15 cellular contexts compared by ENCODE assay signal in the genomic region with DNA sequence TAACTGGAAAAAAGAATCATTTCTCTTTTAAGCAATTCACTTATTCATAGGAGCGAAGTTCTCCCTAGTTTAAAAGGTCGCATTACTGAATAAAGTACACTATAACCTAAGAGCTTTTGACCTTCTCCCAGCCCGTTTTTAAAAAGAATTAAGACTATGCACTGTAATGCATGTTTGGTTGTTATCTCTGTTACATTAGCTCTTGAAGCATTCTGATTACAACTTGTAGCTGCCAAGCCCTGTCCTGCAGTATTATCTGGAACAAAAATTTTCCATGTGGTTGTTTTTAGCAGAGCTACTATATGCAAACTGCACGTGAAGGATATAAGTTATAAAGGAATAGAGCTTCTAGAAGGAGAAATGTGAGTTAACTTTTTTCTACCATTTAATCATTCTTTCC. TPM values are rescaled to one million over a fixed set of nuclear protein-coding genes. Genes with fewer than 3 reads are reported as not detected.
A peak's percentile ranks its signal among the peaks of the same experiment; 100 is the strongest.
DNase-seq lines count a peak whose midpoint lies in the region; ATAC-seq and TF ChIP-seq lines count a peak whose summit lies in the region.
"Had no signal": no experiment of that assay in that cellular context is flagged by ENCODE, and none has a peak within 500 bp of the region (broad histone marks: within the 10 kb centered on the region; RNA-seq: fewer than 3 reads in every experiment).

No MANE protein-coding gene starts in this region.

- peaks cover 14 to 32% of the 10 kb centered on the region in 2 donors for H3K4me1 ChIP-seq in ascending aorta
- H3K4me1 ChIP-seq in heart left ventricle: peaks cover 3 to 70% (median 42%) of the 10 kb centered on the region in 12 donors
- peaks cover 21% of the 10 kb centered on the region for H3K4me1 ChIP-seq in psoas muscle
- H3K4me1 ChIP-seq in BE2C: no peaks in the 10 kb centered on the region
- H3K4me1 ChIP-seq in esophagus muscularis mucosa: peaks cover 21 to 54% (median 35%) of the 10 kb centered on the region in 4 donors

- TF ChIP-seq POLR2A in heart left ventricle (IDR thresholded peaks at IDR 0.05): no peak
- TF ChIP-seq POLR2A in esophagus muscularis mucosa (IDR thresholded peaks at IDR 0.05; ENCODE audit: low read depth): no peak

- intact Hi-C loops in ascending aorta (cut with DNase I): loop anchor here (1.0 kb wide), 1 partner anchor 7 kb away; no protein-coding TSS in a partner anchor
- intact Hi-C loops in heart left ventricle (cut with DNase I): loop anchor here in 2 of 10 donors (5.0 to 10.0 kb wide), 2 partner anchors 38 to 50 kb away; no protein-coding TSS in a partner anchor
- intact Hi-C loops in psoas muscle (cut with DNase I): no loop called here
- intact Hi-C loops in esophagus muscularis mucosa (cut with DNase I): loop anchor here (5.0 kb wide), 1 partner anchor 33 kb away; no protein-coding TSS in a partner anchor

- CTCF ChIA-PET in activated CD4-positive, alpha-beta memory T cell treated with anti-CD3 and anti-CD28 coated beads, Interleukin-2, amount 10 ng/mL, durations not matched to agents 7 days and 5 days (lab: Charles Lee): no interaction called here

- no peaks in the 10 kb centered on the region for H3K27me3 ChIP-seq in ascending aorta
- H3K27me3 ChIP-seq in heart left ventricle: no peaks in the 10 kb centered on the region
- H3K27me3 ChIP-seq in psoas muscle (ENCODE audit: insufficient read depth in 3 of 3, low read length in 2 of 3): no peaks in the 10 kb centered on the region
- H3K27me3 ChIP-seq in BE2C: no peaks in the 10 kb centered on the region
- no peaks in the 10 kb centered on the region for H3K27me3 ChIP-seq in esophagus muscularis mucosa
- H3K27me3 ChIP-seq: ovary had no signal

- no peak overlapping the region for H3K4me3 Mint-ChIP-seq in activated CD4-positive, alpha-beta memory T cell treated with anti-CD3 and anti-CD28 coated beads, Interleukin-2, amount 10 ng/mL, durations not matched to agents 7 days and 5 days
- H3K4me3 Mint-ChIP-seq: activated CD4-positive, alpha-beta memory T cell treated with anti-CD3 and anti-CD28 coated beads for 36 hours; activated T-helper 1 cell treated with anti-CD3 and anti-CD28 coated beads, Interleukin-12 subunit alpha, Interleukin-12 subunit beta, Interleukin-2, Interleukin-4 antibody, amounts not matched to agents 30 ng/mL and 10 ng/mL and 1 ng/mL, durations not matched to agents 14 hours and 24 hours and 36 hours; stimulated activated naive CD8-positive, alpha-beta T cell treated with anti-CD3 and anti-CD28 coated beads, Interleukin-15, Interleukin-2, amounts not matched to agents 100 ng/mL and 50 ng/mL, for 24 hours had no signal

- H3K27ac ChIP-seq in ascending aorta (no peak overlapping the region), heart left ventricle (peak overlapping the region in 4 of 12 donors; percentile 52 to 70 (median 68)), psoas muscle (peak overlapping the region; percentile 68), esophagus muscularis mucosa (replicated peaks in 1 of 4) (peak overlapping the region in 2 of 4 donors; percentile 59 to 65)

- peak in 43 of 76 experiments; percentile 2 to 81 (median 54) for DNase-seq in HUDEP-2 (lab: John Stamatoyannopoulos, UW; ENCODE audit: unreplicated experiment in 76 of 76)
- no peak for DNase-seq in ascending aorta (ENCODE audit: low spot score in 2 of 2)
- DNase-seq in heart left ventricle: no peak
- DNase-seq in psoas muscle: no peak
- no peak for DNase-seq in BE2C
- DNase-seq in activated CD4-positive, alpha-beta memory T cell treated with anti-CD3 and anti-CD28 coated beads, Interleukin-2, amount 10 ng/mL, durations not matched to agents 7 days and 5 days: no peak
- DNase-seq in activated T-cell treated with anti-CD3 and anti-CD28 coated beads, Interleukin-2, amount 50 U/mL, for 1 hour: no peak
- DNase-seq in esophagus muscularis mucosa (ENCODE audit: extremely low spot score): no peak
- DNase-seq: activated CD4-positive, alpha-beta memory T cell treated with anti-CD3 and anti-CD28 coated beads for 36 hours; NCI-H1092; NCI-H2171; ovary; T1000 had no signal

- H3K9me3 ChIP-seq in ascending aorta (no peaks in the 10 kb centered on the region), heart left ventricle (no peaks in the 10 kb centered on the region), psoas muscle (no peaks in the 10 kb centered on the region), BE2C (no peaks in the 10 kb centered on the region), esophagus muscularis mucosa (no peaks in the 10 kb centered on the region)
- H3K9me3 ChIP-seq: ovary had no signal

- WGBS in heart left ventricle, 4 donors: 27 to 39% (median 37%) methylated on average over 4 of the region's 4 CpGs
- 34 to 50% (median 39%) methylated on average over 4 of the region's 4 CpGs for WGBS in psoas muscle, 3 donors
- 48% methylated on average over 4 of the region's 4 CpGs for WGBS in esophagus muscularis mucosa

- TF ChIP-seq EP300 in esophagus muscularis mucosa (IDR thresholded peaks at IDR 0.05): no peak

- no peak overlapping the region for H3K27ac Mint-ChIP-seq in activated CD4-positive, alpha-beta memory T cell treated with anti-CD3 and anti-CD28 coated beads, Interleukin-2, amount 10 ng/mL, durations not matched to agents 7 days and 5 days
- H3K27ac Mint-ChIP-seq: activated CD4-positive, alpha-beta memory T cell treated with anti-CD3 and anti-CD28 coated beads for 36 hours; activated T-helper 1 cell treated with anti-CD3 and anti-CD28 coated beads, Interleukin-12 subunit alpha, Interleukin-12 subunit beta, Interleukin-2, Interleukin-4 antibody, amounts not matched to agents 30 ng/mL and 10 ng/mL and 1 ng/mL, durations not matched to agents 14 hours and 24 hours and 36 hours; stimulated activated naive CD8-positive, alpha-beta T cell treated with anti-CD3 and anti-CD28 coated beads, Interleukin-15, Interleukin-2, amounts not matched to agents 100 ng/mL and 50 ng/mL, for 24 hours had no signal

- H3K27me3 Mint-ChIP-seq in activated CD4-positive, alpha-beta memory T cell treated with anti-CD3 and anti-CD28 coated beads, Interleukin-2, amount 10 ng/mL, durations not matched to agents 7 days and 5 days: peaks cover 35% of the 10 kb centered on the region

- peak overlapping the region; percentile 4 to 28 for H3K4me3 ChIP-seq in ascending aorta
- peak overlapping the region in 8 of 12 donors; percentile 19 to 51 (median 34) for H3K4me3 ChIP-seq in heart left ventricle
- H3K4me3 ChIP-seq in psoas muscle: peak overlapping the region; percentile 33
- no peak overlapping the region for H3K4me3 ChIP-seq in BE2C (ENCODE audit: low read depth, low read length)
- peak overlapping the region in 1 of 4 donors; percentile 1 for H3K4me3 ChIP-seq in esophagus muscularis mucosa
- H3K4me3 ChIP-seq: ovary had no signal

- H3K36me3 Mint-ChIP-seq in activated CD4-positive, alpha-beta memory T cell treated with anti-CD3 and anti-CD28 coated beads, Interleukin-2, amount 10 ng/mL, durations not matched to agents 7 days and 5 days (ENCODE audit: low read depth): no peaks in the 10 kb centered on the region
- H3K36me3 Mint-ChIP-seq: activated CD4-positive, alpha-beta memory T cell treated with anti-CD3 and anti-CD28 coated beads for 36 hours had no signal

- ATAC-seq in heart left ventricle (peak; percentile 69 to 78 (median 76)), psoas muscle (peak in 1 of 4 donors; percentile 39)

- no peak for TF ChIP-seq CTCF in ascending aorta (IDR thresholded peaks at IDR 0.05)
- no peak for TF ChIP-seq CTCF in heart left ventricle (IDR thresholded peaks at IDR 0.05)
- no peak for TF ChIP-seq CTCF in psoas muscle (IDR thresholded peaks at IDR 0.05)
- no peak for TF ChIP-seq CTCF in BE2C (IDR thresholded peaks at IDR 0.05; ENCODE audit: low read depth, low read length)
- TF ChIP-seq CTCF in esophagus muscularis mucosa (IDR thresholded peaks at IDR 0.05): no peak

- H3K36me3 ChIP-seq in ascending aorta (no peaks in the 10 kb centered on the region), heart left ventricle (no peaks in the 10 kb centered on the region), psoas muscle (ENCODE audit: insufficient read depth in 1 of 2, low read depth in 1 of 2) (no peaks in the 10 kb centered on the region), BE2C (no peaks in the 10 kb centered on the region), esophagus muscularis mucosa (no peaks in the 10 kb centered on the region)
- H3K36me3 ChIP-seq: ovary had no signal

- POLR2A ChIA-PET in activated CD4-positive, alpha-beta memory T cell treated with anti-CD3 and anti-CD28 coated beads, Interleukin-2, amount 10 ng/mL, durations not matched to agents 7 days and 5 days (lab: Charles Lee): no interaction called here

- no peaks in the 10 kb centered on the region for H3K9me3 Mint-ChIP-seq in activated CD4-positive, alpha-beta memory T cell treated with anti-CD3 and anti-CD28 coated beads, Interleukin-2, amount 10 ng/mL, durations not matched to agents 7 days and 5 days
- H3K9me3 Mint-ChIP-seq: activated CD4-positive, alpha-beta memory T cell treated with anti-CD3 and anti-CD28 coated beads for 36 hours; activated T-helper 1 cell treated with anti-CD3 and anti-CD28 coated beads, Interleukin-12 subunit alpha, Interleukin-12 subunit beta, Interleukin-2, Interleukin-4 antibody, amounts not matched to agents 30 ng/mL and 10 ng/mL and 1 ng/mL, durations not matched to agents 14 hours and 24 hours and 36 hours; stimulated activated naive CD8-positive, alpha-beta T cell treated with anti-CD3 and anti-CD28 coated beads, Interleukin-15, Interleukin-2, amounts not matched to agents 100 ng/mL and 50 ng/mL, for 24 hours had no signal

- H3K4me1 Mint-ChIP-seq in activated CD4-positive, alpha-beta memory T cell treated with anti-CD3 and anti-CD28 coated beads, Interleukin-2, amount 10 ng/mL, durations not matched to agents 7 days and 5 days: no peaks in the 10 kb centered on the region

RNA-seq across cellular contexts. Expression of a gene that starts 8.1 kb away (rescaled TPM):
- 31.0 TPM for total RNA-seq in ascending aorta
- total RNA-seq in heart left ventricle: 100 to 1,000 TPM in 3 of 9 donors, 10 to 100 TPM in 6; 49.4 to 130 (median 80.6) TPM
- polyA plus RNA-seq in heart left ventricle: 10 to 100 TPM; 15.3 to 25.2 TPM
- total RNA-seq in psoas muscle: 10 to 100 TPM; 10.1 to 20.3 (median 15.2) TPM
- 1 to 10 TPM; 1.0 to 9.1 (median 3.2) TPM for polyA plus RNA-seq in psoas muscle
- polyA plus RNA-seq in BE2C (2012; ENCODE audit: insufficient read depth, insufficient read length, low read depth): 0.36 TPM
- total RNA-seq in activated CD4-positive, alpha-beta memory T cell treated with anti-CD3 and anti-CD28 coated beads, Interleukin-2, amount 10 ng/mL, durations not matched to agents 7 days and 5 days: under 1 TPM; 0.80 to 0.86 TPM
- 100 to 1,000 TPM in 2 of 4 donors, 10 to 100 TPM in 2; 73.5 to 117 (median 98.8) TPM for total RNA-seq in esophagus muscularis mucosa

Comparison
In these comparisons a context has a peak if more than half of its experiments do, and no peak if none do; other contexts are left out.
1. DNase-seq: peak in HUDEP-2 (43 of 76); none in ascending aorta (0 of 2), heart left ventricle (0 of 5), psoas muscle (0 of 2), BE2C (single experiment), activated CD4-positive, alpha-beta memory T cell treated with anti-CD3 and anti-CD28 coated beads, Interleukin-2, amount 10 ng/mL, durations not matched to agents 7 days and 5 days (single experiment), activated T-cell treated with anti-CD3 and anti-CD28 coated beads, Interleukin-2, amount 50 U/mL, for 1 hour (single experiment) and esophagus muscularis mucosa (single experiment).
2. RNA of a gene that starts 8.1 kb away (total RNA-seq): 73.5 to 117 TPM in esophagus muscularis mucosa, 49.4 to 130 TPM in heart left ventricle, 31.0 TPM in ascending aorta (single experiment) and 10.1 to 20.3 TPM in psoas muscle; 0.80 to 0.86 TPM in activated CD4-positive, alpha-beta memory T cell treated with anti-CD3 and anti-CD28 coated beads, Interleukin-2, amount 10 ng/mL, durations not matched to agents 7 days and 5 days; every median in the first group is over 4 times any median in the second.
3. intact Hi-C loops: an anchor here in ascending aorta (1.0 kb wide) and esophagus muscularis mucosa (5.0 kb wide); none called in psoas muscle.